Comparison of ENCODE assay signal across 16 cellular contexts in genomic region chr10:33271969-33272583, GRCh38.
DNase-seq lines count a peak whose midpoint lies in the region; ATAC-seq and TF ChIP-seq lines count a peak whose summit lies in the region.
"Had no signal": no experiment of that assay in that cellular context is flagged by ENCODE, and none has a peak within 500 bp of the region (broad histone marks: within the 10 kb centered on the region; RNA-seq: fewer than 3 reads in every experiment).

No MANE protein-coding gene starts in this region.

- WGBS in mammary epithelial cell (ENCODE audit: low coverage, missing lambda C conversion rate): 90% methylated on average over 4 of the region's 4 CpGs
- WGBS in right lobe of liver (ENCODE audit: insufficient coverage, low coverage, low lambda C conversion rate, missing lambda C conversion rate): 51% methylated on average over 4 of the region's 4 CpGs

- intact Hi-C loops in cardiac septum (cut with DNase I): loop anchor here (5.0 kb wide), 1 partner anchor 60 kb away; the partner anchor contains the start of gene NRP1
- intact Hi-C loops in mammary epithelial cell (cut with micrococcal nuclease): no loop called here
- intact Hi-C loops in uterus (cut with DNase I; ENCODE audit: low total_unique reads): no loop called here
- intact Hi-C loops in right lobe of liver (cut with DNase I): no loop called here
- intact Hi-C loops in posterior vena cava (cut with DNase I): loop anchor here in 1 of 2 donors (10.0 kb wide), 1 partner anchor 57 kb away; no protein-coding TSS in a partner anchor

- H3K36me3 ChIP-seq in right atrium auricular region (peaks cover 31% of the 10 kb centered on the region), mammary epithelial cell (ENCODE audit: insufficient read depth, low read length) (peaks cover 19% of the 10 kb centered on the region), muscle layer of duodenum (ENCODE audit: control insufficient read depth in 1 of 2, insufficient read depth in 2 of 2, low read length in 2 of 2) (peaks cover 9 to 12% of the 10 kb centered on the region in 2 donors), uterus (no peaks in the 10 kb centered on the region), right lobe of liver (peaks cover 0 to 3% (median 0%) of the 10 kb centered on the region in 4 donors)

- no peak for TF ChIP-seq CTCF in right atrium auricular region (IDR thresholded peaks at IDR 0.05)
- no peak for TF ChIP-seq CTCF in mammary epithelial cell (conservative IDR thresholded peaks at IDR 0.05 in 1 of 2, IDR thresholded peaks at IDR 0.05 in 1 of 2; ENCODE audit: extremely low read depth in 1 of 2, insufficient read depth in 1 of 2, low read depth in 1 of 2, low read length in 2 of 2)
- TF ChIP-seq CTCF in uterus (IDR thresholded peaks at IDR 0.05): no peak
- TF ChIP-seq CTCF in right lobe of liver (IDR thresholded peaks at IDR 0.05): no peak

- DNase-seq in right atrium auricular region (ENCODE audit: low spot score) (no peak), cardiac septum (ENCODE audit: low spot score) (no peak), mammary epithelial cell (no peak), uterus (no peak), right lobe of liver (no peak), posterior vena cava (ENCODE audit: low spot score) (no peak)
- DNase-seq: activated CD4-positive, alpha-beta T cell treated with anti-CD3 and anti-CD28 coated beads, Interleukin-2, amount 50 U/mL, for 1 hour; DMS79 treated with DMSO at 0.1 percent for 48 hours; erythroblast; Karpas-422; naive B cell; NCI-H2081 treated with DMSO at 0.1 percent for 48 hours; stimulated activated CD4-positive, alpha-beta T cell treated with anti-CD3 and anti-CD28 coated beads, Interleukin-12 subunit alpha, Interleukin-12 subunit beta, amount 100 ng/mL, for 4 hours; T-helper 1 cell had no signal

- H3K9ac ChIP-seq in mammary epithelial cell (ENCODE audit: insufficient read depth, low read length): peak overlapping the region; percentile 83

- dilution Hi-C loops in mammary epithelial cell (cut with HindIII; ENCODE audit: low sequenced_read_pairs): no loop called here

- CTCF ChIA-PET in mammary epithelial cell (lab: Charles Lee; ENCODE audit: low non-redundant PET): no interaction called here

- BruUV-seq in mammary epithelial cell (replicated peaks; lab: Mats Ljungman, UMichigan): no TSS peak

- H3K27me3 ChIP-seq in right atrium auricular region (no peaks in the 10 kb centered on the region), mammary epithelial cell (ENCODE audit: insufficient read depth, low read length) (no peaks in the 10 kb centered on the region), muscle layer of duodenum (ENCODE audit: low read depth, low read length) (no peaks in the 10 kb centered on the region), uterus (no peaks in the 10 kb centered on the region), right lobe of liver (no peaks in the 10 kb centered on the region)

- H3K4me2 ChIP-seq in mammary epithelial cell (ENCODE audit: insufficient read depth, low read depth, low read length): no peak overlapping the region

- H3K9me3 ChIP-seq in right atrium auricular region (no peaks in the 10 kb centered on the region), mammary epithelial cell (replicated peaks; ENCODE audit: insufficient read depth, low read length) (no peaks in the 10 kb centered on the region), muscle layer of duodenum (ENCODE audit: control insufficient read depth in 1 of 2, low read length in 2 of 2) (no peaks in the 10 kb centered on the region), uterus (no peaks in the 10 kb centered on the region), right lobe of liver (no peaks in the 10 kb centered on the region)

- no peak overlapping the region for H2AFZ ChIP-seq in mammary epithelial cell (ENCODE audit: low read depth, low read length)

- peak overlapping the region; percentile 77 to 93 for H3K27ac ChIP-seq in right atrium auricular region
- peak overlapping the region; percentile 97 for H3K27ac ChIP-seq in mammary epithelial cell (ENCODE audit: insufficient read depth, low read depth, low read length)
- H3K27ac ChIP-seq in muscle layer of duodenum (ENCODE audit: low read length): peak overlapping the region; percentile 60
- peak overlapping the region; percentile 69 to 70 for H3K27ac ChIP-seq in uterus
- peak overlapping the region in 1 of 3 donors; percentile 67 for H3K27ac ChIP-seq in right lobe of liver

- no peak for TF ChIP-seq POLR2A in uterus (IDR thresholded peaks at IDR 0.05)
- TF ChIP-seq POLR2A in right lobe of liver (IDR thresholded peaks at IDR 0.05): no peak

- in situ Hi-C loops in mammary epithelial cell (cut with MboI; ENCODE audit: low sequenced_read_pairs in 2 of 2): no loop called here

- ATAC-seq in HG03442 (IDR thresholded peaks at IDR 0.05; ENCODE audit: unreplicated experiment) (no peak), right lobe of liver (no peak)

- no peaks in the 10 kb centered on the region for H4K20me1 ChIP-seq in mammary epithelial cell (ENCODE audit: insufficient read depth, low read length)

- H3K79me2 ChIP-seq in mammary epithelial cell (ENCODE audit: insufficient read depth, low read length): peaks cover 83% of the 10 kb centered on the region

- H3K4me1 ChIP-seq in right atrium auricular region (peaks cover 0 to 64% of the 10 kb centered on the region in 2 donors), mammary epithelial cell (ENCODE audit: insufficient read depth, low read length) (peaks cover 35% of the 10 kb centered on the region), muscle layer of duodenum (ENCODE audit: control insufficient read depth in 1 of 2, insufficient read depth in 2 of 2, low read length in 2 of 2) (peaks cover 19 to 37% of the 10 kb centered on the region in 2 donors), uterus (peaks cover 7 to 11% of the 10 kb centered on the region in 2 donors), right lobe of liver (peaks cover 0 to 24% (median 6%) of the 10 kb centered on the region in 4 donors)

- H3K4me3 ChIP-seq in right atrium auricular region (peak overlapping the region in 1 of 2 donors; percentile 33), mammary epithelial cell (replicated peaks in 1 of 3; ENCODE audit: insufficient read depth in 1 of 3, low read depth in 2 of 3, low read length in 3 of 3) (no peak overlapping the region), muscle layer of duodenum (ENCODE audit: low read depth in 1 of 2, low read length in 2 of 2) (no peak overlapping the region), uterus (no peak overlapping the region), right lobe of liver (no peak overlapping the region)
